Comparison of ENCODE assay signal across 8 cellular contexts in genomic region chr11:34565417-34566208, GRCh38. TPM values are rescaled to one million over a fixed set of nuclear protein-coding genes. Genes with fewer than 3 reads are reported as not detected.
DNase-seq lines count a peak whose midpoint lies in the region; ATAC-seq, FAIRE-seq and TF ChIP-seq lines count a peak whose summit lies in the region.

No MANE protein-coding gene starts in this region.

- DNase-seq in AG04449 (ENCODE audit: low read depth, low spot score) = no peak
- DNase-seq in GM12891 (ENCODE audit: insufficient read length, low spot score) = peak; percentile 9
- peak; percentile 53 for DNase-seq in OCI-M1 (lab: John Stamatoyannopoulos, UW)
- no peak for DNase-seq in fibroblast of mammary gland (ENCODE audit: low read depth)
- no peak for DNase-seq in DMS153 (lab: John Stamatoyannopoulos, UW)
- DNase-seq in kidney glomerular epithelial cell (lab: John Stamatoyannopoulos, UW) = no peak
- DNase-seq in natural killer cell treated with Interleukin-12 subunit alpha and Interleukin-12 subunit beta and Interleukin-15 and Interleukin-18, amount 100 ng/mL, for 72 hours (ENCODE audit: low spot score) = no peak

- ATAC-seq in HG02798 (IDR thresholded peaks at IDR 0.05; ENCODE audit: poor library complexity, unreplicated experiment) = no peak
- no peak for ATAC-seq in natural killer cell treated with Interleukin-12 subunit alpha and Interleukin-12 subunit beta and Interleukin-15 and Interleukin-18, amount 100 ng/mL, for 72 hours

- no peak overlapping the region for H3K4me3 ChIP-seq in AG04449 (ENCODE audit: low read depth, low read length)
- no peak overlapping the region for H3K4me3 ChIP-seq in fibroblast of mammary gland (ENCODE audit: control insufficient read depth, low read depth, low read length)

- POLR2A ChIA-PET in AG04449 (lab: Yijun Ruan, JAX) = no interaction called here

- H3K4me3 Mint-ChIP-seq in natural killer cell treated with Interleukin-12 subunit alpha and Interleukin-12 subunit beta and Interleukin-15 and Interleukin-18, amount 100 ng/mL, for 72 hours = no peak overlapping the region

- H3K4me1 Mint-ChIP-seq in natural killer cell treated with Interleukin-12 subunit alpha and Interleukin-12 subunit beta and Interleukin-15 and Interleukin-18, amount 100 ng/mL, for 72 hours (ENCODE audit: low read depth in 2 of 2) = no peaks in the 10 kb centered on the region

- no peaks in the 10 kb centered on the region for H3K9me3 Mint-ChIP-seq in natural killer cell treated with Interleukin-12 subunit alpha and Interleukin-12 subunit beta and Interleukin-15 and Interleukin-18, amount 100 ng/mL, for 72 hours

- CTCF ChIA-PET in AG04449 (lab: Yijun Ruan, JAX) = interaction anchor here (0.8 to 3.0 kb wide), 3 partner anchors 18 to 325 kb away, joined by 3 to 9 read pairs (median 3); no protein-coding TSS in a partner anchor

- no peaks in the 10 kb centered on the region for H3K36me3 Mint-ChIP-seq in natural killer cell treated with Interleukin-12 subunit alpha and Interleukin-12 subunit beta and Interleukin-15 and Interleukin-18, amount 100 ng/mL, for 72 hours

- FAIRE-seq in GM12891 (lab: Jason Lieb, UNC) = no peak

- H3K27me3 Mint-ChIP-seq in natural killer cell treated with Interleukin-12 subunit alpha and Interleukin-12 subunit beta and Interleukin-15 and Interleukin-18, amount 100 ng/mL, for 72 hours = peaks cover 31 to 38% of the 10 kb centered on the region in 2 donors

- H3K27ac Mint-ChIP-seq in natural killer cell treated with Interleukin-12 subunit alpha and Interleukin-12 subunit beta and Interleukin-15 and Interleukin-18, amount 100 ng/mL, for 72 hours = no peak overlapping the region

- TF ChIP-seq CTCF in AG04449 (IDR thresholded peaks at IDR 0.05; ENCODE audit: insufficient read depth, low read length, missing control alignments) = peak; percentile 16
- peak; percentile 62 for TF ChIP-seq CTCF in fibroblast of mammary gland (conservative IDR thresholded peaks at IDR 0.05; ENCODE audit: control insufficient read depth, insufficient read depth, low read depth, low read length)

- TF ChIP-seq POLR2A in GM12891 (IDR thresholded peaks at IDR 0.05; ENCODE audit: low read depth, low read length) = no peak

TF ChIP-seq in GM12891, 5 proteins besides CTCF, POLR2A, EP300 and RAD21:
- TF ChIP-seq PAX5 (IDR thresholded peaks at IDR 0.05; ENCODE audit: insufficient read depth, low read length, severe bottlenecking) (no peak), POLR2AphosphoS5 (IDR thresholded peaks at IDR 0.05; ENCODE audit: low read depth, low read length) (no peak), SPI1 (IDR thresholded peaks at IDR 0.05; ENCODE audit: low read depth, low read length) (no peak), TAF1 (IDR thresholded peaks at IDR 0.05; ENCODE audit: low read depth, low read length) (no peak), POU2F2 (IDR thresholded peaks at IDR 0.05; ENCODE audit: low read depth, low read length) (no peak)
TF ChIP-seq in GM12891: peak in this region for 0.

RNA-seq across cellular contexts. Expression of gene ELF5, which starts 52.0 kb away (rescaled TPM):
- polyA plus RNA-seq in GM12891 (2012; ENCODE audit: low read depth, missing spikeins) = not detected
- not detected for total RNA-seq in natural killer cell treated with Interleukin-12 subunit alpha and Interleukin-12 subunit beta and Interleukin-15 and Interleukin-18, amount 100 ng/mL, for 72 hours

RNA-seq across cellular contexts. Expression of gene EHF, which starts 55.3 kb away (rescaled TPM):
- polyA plus RNA-seq in GM12891 (2012; ENCODE audit: low read depth, missing spikeins) = 0.05 TPM
- total RNA-seq in natural killer cell treated with Interleukin-12 subunit alpha and Interleukin-12 subunit beta and Interleukin-15 and Interleukin-18, amount 100 ng/mL, for 72 hours = under 1 TPM in 1 of 2 donors, not detected in 1; 0.50 TPM

Comparison
In these comparisons a context has a peak if more than half of its experiments do, and no peak if none do; other contexts are left out.
1. DNase-seq: peak in GM12891 (single experiment) and OCI-M1 (single experiment); none in AG04449 (single experiment), fibroblast of mammary gland (single experiment), DMS153 (single experiment), kidney glomerular epithelial cell (single experiment) and natural killer cell treated with Interleukin-12 subunit alpha and Interleukin-12 subunit beta and Interleukin-15 and Interleukin-18, amount 100 ng/mL, for 72 hours (single experiment).